Comparison of ENCODE assay signal across 11 cellular contexts in genomic region chr2:46701152-46701551, GRCh38. TPM values are rescaled to one million over a fixed set of nuclear protein-coding genes. Genes with fewer than 3 reads are reported as not detected.
DNase-seq lines count a peak whose midpoint lies in the region; ATAC-seq and TF ChIP-seq lines count a peak whose summit lies in the region.
"Had no signal": no experiment of that assay in that cellular context is flagged by ENCODE, and none has a peak within 500 bp of the region (broad histone marks: within the 10 kb centered on the region; RNA-seq: fewer than 3 reads in every experiment).

No MANE protein-coding gene starts in this region.

- POLR2A ChIA-PET in SK-N-SH (lab: Yijun Ruan, JAX): no interaction called here

- TF ChIP-seq EP300 in SK-N-SH (IDR thresholded peaks at IDR 0.05; ENCODE audit: borderline replicate concordance in 1 of 2, low read depth in 1 of 2, low read length in 1 of 2): peak in 1 of 2 experiments; percentile 18; a peak in 1 of 4 replicates
- TF ChIP-seq EP300 in transverse colon (IDR thresholded peaks at IDR 0.05; ENCODE audit: low read depth): no peak

- no peak for ATAC-seq in GM23338
- ATAC-seq: stimulated activated naive CD8-positive, alpha-beta T cell treated with anti-CD3 and anti-CD28 coated beads, Interleukin-15, Interleukin-2, amounts not matched to agents 100 U/mL and 50 U/mL, for 24 hours had no signal

- peak overlapping the region; percentile 70 for H3K4me2 ChIP-seq in GM23338
- H3K4me2 ChIP-seq in SK-N-SH: peak overlapping the region; percentile 72

- TF ChIP-seq RAD21 in SK-N-SH (IDR thresholded peaks at IDR 0.05; ENCODE audit: low read length): no peak

- peaks cover 12% of the 10 kb centered on the region for H3K27me3 Mint-ChIP-seq in GM23338 (ENCODE audit: insufficient read depth, low read depth, poor library complexity)
- H3K27me3 Mint-ChIP-seq: central memory CD8-positive, alpha-beta T cell had no signal

- TF ChIP-seq POLR2A in transverse colon (IDR thresholded peaks at IDR 0.05): no peak

- H3K27ac Mint-ChIP-seq in GM23338: no peak overlapping the region
- H3K27ac Mint-ChIP-seq: activated CD4-positive, alpha-beta memory T cell treated with anti-CD3 and anti-CD28 coated beads, Interleukin-2, amount 10 ng/mL, durations not matched to agents 7 days and 5 days had no signal

- H3K9ac ChIP-seq in SK-N-SH (peak overlapping the region; percentile 97), skeletal muscle tissue (ENCODE audit: low read depth in 1 of 3, low read length in 3 of 3) (no peak overlapping the region)

- H4K20me1 ChIP-seq in GM23338 (replicated peaks; ENCODE audit: insufficient read depth) (peaks cover 30% of the 10 kb centered on the region), SK-N-SH (ENCODE audit: insufficient read depth) (peaks cover 54% of the 10 kb centered on the region)

- H3K36me3 Mint-ChIP-seq in GM23338 (ENCODE audit: low read depth): no peaks in the 10 kb centered on the region

- H3K4me1 ChIP-seq in GM23338 (ENCODE audit: insufficient read depth): peaks cover 46% of the 10 kb centered on the region
- H3K4me1 ChIP-seq in SK-N-SH (ENCODE audit: control insufficient read depth in 1 of 2, insufficient read depth in 2 of 2, low read depth in 1 of 2, low read length in 1 of 2): peaks cover 28 to 57% of the 10 kb centered on the region in 2 experiments
- H3K4me1 ChIP-seq in skeletal muscle tissue (ENCODE audit: control insufficient read depth in 3 of 3, insufficient read depth in 3 of 3, low read length in 3 of 3): peaks cover 17 to 40% (median 28%) of the 10 kb centered on the region in 3 donors
- peaks cover 20 to 54% (median 44%) of the 10 kb centered on the region in 4 donors for H3K4me1 ChIP-seq in transverse colon

- 5% methylated on average over 1 of the region's 1 CpG for WGBS in SK-N-SH (ENCODE audit: low lambda C conversion rate)
- WGBS in transverse colon (ENCODE audit: low coverage in 1 of 2), 2 donors: 25 to 50% methylated on average over 1 of the region's 1 CpG

- H2AFZ ChIP-seq in GM23338: no peak overlapping the region
- H2AFZ ChIP-seq in SK-N-SH (ENCODE audit: low read depth): no peak overlapping the region

- H3F3A ChIP-seq in GM23338 (replicated peaks; ENCODE audit: low read depth) (no peaks in the 10 kb centered on the region), SK-N-SH (replicated peaks; ENCODE audit: insufficient read depth) (peaks cover 41% of the 10 kb centered on the region)

- H3K4me3 ChIP-seq in GM23338: peak overlapping the region; percentile 79
- H3K4me3 ChIP-seq in SK-N-SH (ENCODE audit: low read depth in 2 of 2, low read length in 1 of 2): peak overlapping the region; percentile 92 to 100
- peak overlapping the region; percentile 87 for H3K4me3 ChIP-seq in fibroblast of the aortic adventitia (ENCODE audit: low read depth, low read length)
- peak overlapping the region in 2 of 3 donors; percentile 27 to 46 for H3K4me3 ChIP-seq in skeletal muscle tissue (ENCODE audit: low read length in 3 of 3)
- peak overlapping the region in 1 of 4 donors; percentile 91 for H3K4me3 ChIP-seq in transverse colon

- H3K36me3 ChIP-seq in GM23338 (ENCODE audit: insufficient read depth) (no peaks in the 10 kb centered on the region), SK-N-SH (replicated peaks in 1 of 2; ENCODE audit: control insufficient read depth in 1 of 2, insufficient read depth in 2 of 2, low read length in 1 of 2) (peaks cover 0 to 27% of the 10 kb centered on the region in 2 experiments), skeletal muscle tissue (ENCODE audit: control insufficient read depth in 3 of 3, insufficient read depth in 3 of 3, low read length in 3 of 3) (no peaks in the 10 kb centered on the region), transverse colon (no peaks in the 10 kb centered on the region)

- in situ Hi-C loops in transverse colon (cut with MboI; ENCODE audit: low pct_ligation_motif_present in 1 of 4, low pct_unique_long_range_greater_than_20kb in 1 of 4, low sequenced_read_pairs in 3 of 4): no loop called here

- intact Hi-C loops in transverse colon (cut with DNase I; ENCODE audit: low total_unique reads): loop anchor here (10.0 kb wide), 1 partner anchor 154 kb away; no protein-coding TSS in a partner anchor

- H3K4me1 Mint-ChIP-seq in GM23338: peaks cover 46% of the 10 kb centered on the region

- H3K9me2 ChIP-seq in GM23338 (ENCODE audit: insufficient read depth) (no peaks in the 10 kb centered on the region), SK-N-SH (no peaks in the 10 kb centered on the region)

- CTCF ChIA-PET in SK-N-SH (lab: Yijun Ruan, JAX): interaction anchor here (0.7 to 1.4 kb wide), 5 partner anchors 10 to 188 kb away, joined by 3 to 5 read pairs (median 3); no protein-coding TSS in a partner anchor

- no peaks in the 10 kb centered on the region for H3K9me3 Mint-ChIP-seq in GM23338
- H3K9me3 Mint-ChIP-seq: activated CD4-positive, alpha-beta memory T cell treated with anti-CD3 and anti-CD28 coated beads, Interleukin-2, amount 10 ng/mL, durations not matched to agents 7 days and 5 days; central memory CD8-positive, alpha-beta T cell had no signal

- H3K27me3 ChIP-seq in GM23338 (ENCODE audit: insufficient read depth) (peaks cover 10% of the 10 kb centered on the region; the same call in 1 of the 2 replicates), SK-N-SH (ENCODE audit: insufficient read depth) (no peaks in the 10 kb centered on the region), skeletal muscle tissue (ENCODE audit: control insufficient read depth in 3 of 3, insufficient read depth in 3 of 3, low read length in 3 of 3) (no peaks in the 10 kb centered on the region), transverse colon (no peaks in the 10 kb centered on the region)

- H3K4me3 Mint-ChIP-seq in GM23338: peak overlapping the region; percentile 59
- H3K4me3 Mint-ChIP-seq: activated CD4-positive, alpha-beta memory T cell treated with anti-CD3 and anti-CD28 coated beads, Interleukin-2, amount 10 ng/mL, durations not matched to agents 7 days and 5 days had no signal

- H3K27ac ChIP-seq in GM23338 (ENCODE audit: low read depth) (no peak overlapping the region), SK-N-SH (ENCODE audit: low read depth in 2 of 2, low read length in 1 of 2) (peak overlapping the region; percentile 89 to 96), skeletal muscle tissue (ENCODE audit: low read depth, low read length) (no peak overlapping the region), transverse colon (peak overlapping the region in 2 of 4 donors; percentile 17 to 98)

- TF ChIP-seq CTCF in GM23338 (conservative IDR thresholded peaks at IDR 0.05; ENCODE audit: low read depth in 2 of 2) (no peak), SK-N-SH (IDR thresholded peaks at IDR 0.05) (no peak), fibroblast of the aortic adventitia (IDR thresholded peaks at IDR 0.05; ENCODE audit: insufficient read depth, low read length) (no peak), transverse colon (IDR thresholded peaks at IDR 0.05) (no peak)

- no peak for DNase-seq in GM23338 (ENCODE audit: low spot score)
- no peak for DNase-seq in SK-N-SH
- peak; percentile 78 for DNase-seq in fibroblast of the aortic adventitia (ENCODE audit: low read depth)
- no peak for DNase-seq in transverse colon
- no peak for DNase-seq in nucleus accumbens (lab: John Stamatoyannopoulos, UW)
- no peak for DNase-seq in SK-N-DZ (ENCODE audit: low spot score)
- DNase-seq: activated CD4-positive, alpha-beta memory T cell treated with anti-CD3 and anti-CD28 coated beads, Interleukin-2, amount 10 ng/mL, durations not matched to agents 7 days and 5 days; NCI-H1694; stimulated activated naive CD8-positive, alpha-beta T cell treated with anti-CD3 and anti-CD28 coated beads, Interleukin-15, Interleukin-2, amounts not matched to agents 100 U/mL and 50 U/mL, for 24 hours had no signal

- H3K79me2 ChIP-seq in GM23338 (replicated peaks; ENCODE audit: insufficient read depth) (peaks cover 58% of the 10 kb centered on the region), SK-N-SH (ENCODE audit: insufficient read depth) (peaks cover 72% of the 10 kb centered on the region)

- H3K9me3 ChIP-seq in SK-N-SH: no peaks in the 10 kb centered on the region
- H3K9me3 ChIP-seq in skeletal muscle tissue (ENCODE audit: control insufficient read depth in 3 of 3, low read length in 3 of 3): no peaks in the 10 kb centered on the region
- H3K9me3 ChIP-seq in transverse colon: no peaks in the 10 kb centered on the region

TF ChIP-seq in GM23338, 12 proteins besides CTCF, POLR2A, EP300 and RAD21 (continues in another document):
- TF ChIP-seq POLR2AphosphoS5 (IDR thresholded peaks at IDR 0.05; ENCODE audit: low read depth): no peak

TF ChIP-seq in SK-N-SH, 30 proteins besides CTCF, POLR2A, EP300 and RAD21:
- no peak for TF ChIP-seq MXI1 (IDR thresholded peaks at IDR 0.05; ENCODE audit: low read depth, low read length)
- TF ChIP-seq FOSL2 (IDR thresholded peaks at IDR 0.05; ENCODE audit: borderline replicate concordance, low read depth): peak; percentile 84
- peak; percentile 53; the same call in 1 of the 2 replicates for TF ChIP-seq TCF12 (IDR thresholded peaks at IDR 0.05)
- TF ChIP-seq JUND (IDR thresholded peaks at IDR 0.05): peak; percentile 65
- 0 out of 2 replicates have a peak, but pooled peaks have one; percentile 32 for TF ChIP-seq MAX (IDR thresholded peaks at IDR 0.05; ENCODE audit: low read depth)
TF ChIP-seq in SK-N-SH: peak in this region for 4.

RNA-seq across cellular contexts. Expression of gene SOCS5, which starts 2.1 kb away (rescaled TPM):
- total RNA-seq in GM23338 (2014; rRNA removed; shearing (Covaris generic)): 23.9 and 24.1 TPM in 2 replicates
- polyA plus RNA-seq in GM23338 (2016; fragmentation: Nextera tagmentation; extraction: Ambion mirVana): 5.5 and 5.8 TPM in 2 replicates
- polyA plus RNA-seq in SK-N-SH (2012; rRNA removed): 23.1 and 29.0 TPM in 2 replicates
- polyA plus RNA-seq in SK-N-SH (2012; cell fraction: cytosol; rRNA removed): 33.1 and 33.3 TPM in 2 replicates
- 17.6 and 28.6 TPM in 2 replicates for polyA plus RNA-seq in SK-N-SH (2012; cell fraction: nucleus; rRNA removed)
- 147 and 155 TPM in 2 replicates for total RNA-seq in fibroblast of the aortic adventitia (ENCODE audit: low replicate concordance)
- 35.0 TPM for total RNA-seq in skeletal muscle tissue
- 10 to 100 TPM; 18.7 to 28.7 (median 21.9) TPM for total RNA-seq in transverse colon
- 6.6 and 7.4 TPM in 2 replicates for polyA plus RNA-seq in SK-N-DZ (2014; cell fraction: cytosol; rRNA removed)
- polyA plus RNA-seq in SK-N-DZ (2014; cell fraction: nucleus; rRNA removed): 5.5 and 5.8 TPM in 2 replicates

Comparison
In these comparisons a context has a peak if more than half of its experiments do, and no peak if none do; other contexts are left out.
1. H3K27ac ChIP-seq: peak in SK-N-SH (2 of 2); none in GM23338 (single experiment) and skeletal muscle tissue (single experiment).